In the genomic region with DNA sequence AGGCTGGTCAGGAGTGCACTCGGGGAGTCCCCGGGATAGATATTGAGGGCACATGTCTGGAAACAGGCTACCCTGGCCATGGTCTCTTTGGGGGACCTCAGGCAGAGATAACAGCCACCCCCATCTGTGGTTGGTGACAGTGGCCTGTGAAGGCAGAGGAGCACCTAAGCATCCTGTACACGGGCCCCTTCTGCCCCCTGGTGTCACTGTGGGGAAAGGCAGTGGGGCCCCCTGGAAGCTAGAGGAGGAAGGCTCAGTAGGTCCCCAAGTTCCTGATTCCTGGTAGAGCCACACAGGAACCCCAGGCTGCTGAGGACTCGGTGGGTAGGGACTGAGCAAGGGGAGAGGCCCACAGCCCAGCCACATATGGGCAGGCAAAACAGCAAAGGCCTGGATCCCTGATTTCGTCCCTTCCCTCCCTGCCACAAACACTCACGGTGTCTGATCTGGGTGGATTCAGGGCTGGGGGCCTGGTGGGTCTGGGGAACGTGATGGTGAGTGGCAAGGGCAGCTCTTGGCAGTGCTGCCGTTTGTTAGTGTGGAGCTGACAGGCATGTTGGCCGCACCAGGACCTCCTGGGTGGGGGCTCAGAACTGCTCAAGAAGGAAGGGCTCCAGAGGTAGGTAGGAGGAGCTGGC, we compare ENCODE assay signal across 8 cellular contexts. TPM values are rescaled to one million over a fixed set of nuclear protein-coding genes. Genes with fewer than 3 reads are reported as not detected.
DNase-seq lines count a peak whose midpoint lies in the region; ATAC-seq and TF ChIP-seq lines count a peak whose summit lies in the region.

No MANE protein-coding gene starts in this region.

- H3K4me1 Mint-ChIP-seq in progenitor cell of endocrine pancreas (ENCODE audit: low read depth): no peaks in the 10 kb centered on the region

- no peaks in the 10 kb centered on the region for H3K9me2 ChIP-seq in OCI-LY1 (ENCODE audit: low read depth, low read length)

- H3K36me3 ChIP-seq in OCI-LY1 (ENCODE audit: insufficient read depth, low read length): peaks cover 68% of the 10 kb centered on the region; the same call in 1 of the 2 replicates

- no peaks in the 10 kb centered on the region for H3K9me3 ChIP-seq in OCI-LY1 (ENCODE audit: low read length)

- DNase-seq in ACHN (peak; percentile 37), GM13977 (ENCODE audit: low spot score) (peak; percentile 85), activated T-cell treated with anti-CD3 and anti-CD28 coated beads for 48 hours (ENCODE audit: low read depth) (peak; percentile 59), foreskin fibroblast (peak; percentile 31 to 70), progenitor cell of endocrine pancreas (ENCODE audit: low spot score, unreplicated experiment) (peak; percentile 15)

- TF ChIP-seq CTCF in GM13977 (IDR thresholded peaks at IDR 0.05; ENCODE audit: extremely low read depth, insufficient read depth, missing control alignments) (peak; percentile 97), OCI-LY1 (IDR thresholded peaks at IDR 0.05; ENCODE audit: low read length) (peak; percentile 72), foreskin fibroblast (IDR thresholded peaks at IDR 0.05; ENCODE audit: low read depth, low read length) (peak; percentile 90), progenitor cell of endocrine pancreas (IDR thresholded peaks at IDR 0.05; ENCODE audit: unreplicated experiment) (peak; percentile 63)

- no peak for ATAC-seq in HG03442 (IDR thresholded peaks at IDR 0.05; ENCODE audit: unreplicated experiment)
- no peak for ATAC-seq in HG03095 (IDR thresholded peaks at IDR 0.05; ENCODE audit: unreplicated experiment)

- no peak overlapping the region for H3K4me3 Mint-ChIP-seq in progenitor cell of endocrine pancreas (ENCODE audit: low read depth)

- H3K27ac Mint-ChIP-seq in progenitor cell of endocrine pancreas: no peak overlapping the region

- H3K27me3 ChIP-seq in OCI-LY1 (ENCODE audit: insufficient read depth, low read length): no peaks in the 10 kb centered on the region

- H3K4me3 ChIP-seq in OCI-LY1 (ENCODE audit: low read depth, low read length, poor library complexity, severe bottlenecking) (no peak overlapping the region), foreskin fibroblast (ENCODE audit: low read depth in 1 of 2, low read length in 2 of 2) (no peak overlapping the region)

- no peak overlapping the region for H3K9ac ChIP-seq in OCI-LY1 (ENCODE audit: low read length)

- in situ Hi-C loops in ACHN (cut with HindIII; ENCODE audit: low pct_ligation_motif_present, low pct_unique_long_range_greater_than_20kb, low sequenced_read_pairs): no loop called here
- in situ Hi-C loops in GM13977 (cut with MboI; ENCODE audit: low pct_unique_long_range_greater_than_20kb, low sequenced_read_pairs, unreplicated experiment): loop anchor here (5.0 to 10.0 kb wide), 2 partner anchors 162 to 414 kb away; no protein-coding TSS in a partner anchor

- no peaks in the 10 kb centered on the region for H3K4me1 ChIP-seq in OCI-LY1 (ENCODE audit: insufficient read depth, low read length, severe bottlenecking)

- no peak overlapping the region for H2AFZ ChIP-seq in OCI-LY1 (ENCODE audit: low read length)

- no peaks in the 10 kb centered on the region for H3K79me2 ChIP-seq in OCI-LY1 (ENCODE audit: insufficient read depth, low read length)

- H3F3A ChIP-seq in OCI-LY1 (ENCODE audit: insufficient read depth, low read length): no peaks in the 10 kb centered on the region

- H3K9me3 Mint-ChIP-seq in progenitor cell of endocrine pancreas (ENCODE audit: low read depth): no peaks in the 10 kb centered on the region

- H4K20me1 ChIP-seq in OCI-LY1 (ENCODE audit: insufficient read depth, low read length): no peaks in the 10 kb centered on the region

- no peaks in the 10 kb centered on the region for H3K27me3 Mint-ChIP-seq in progenitor cell of endocrine pancreas

- peaks cover 27% of the 10 kb centered on the region for H3K36me3 Mint-ChIP-seq in progenitor cell of endocrine pancreas (ENCODE audit: insufficient read depth)

- H3K27ac ChIP-seq in OCI-LY1 (ENCODE audit: low read depth, low read length, poor library complexity, severe bottlenecking): no peak overlapping the region

- H3K4me2 ChIP-seq in OCI-LY1 (ENCODE audit: low read length): no peak overlapping the region

RNA-seq across cellular contexts. Expression of a gene that starts 14.1 kb away (rescaled TPM):
- not detected in 2 replicates for total RNA-seq in progenitor cell of endocrine pancreas

RNA-seq across cellular contexts. Expression of a gene that starts 42.8 kb away (rescaled TPM):
- not detected in 2 replicates for total RNA-seq in progenitor cell of endocrine pancreas

Comparison
In these comparisons a context has a peak if more than half of its experiments do, and no peak if none do; other contexts are left out.
1. DNase-seq: peak in every context shown above with its lines; median percentile 85 in GM13977; 59 in activated T-cell treated with anti-CD3 and anti-CD28 coated beads for 48 hours; 50 in foreskin fibroblast; 37 in ACHN; 15 in progenitor cell of endocrine pancreas.